In genomic region chr15:67838789-67839332, GRCh38 we compare ENCODE assay signal across 8 cellular contexts. TPM values are rescaled to one million over a fixed set of nuclear protein-coding genes. Genes with fewer than 3 reads are reported as not detected.
DNase-seq lines count a peak whose midpoint lies in the region; ATAC-seq and TF ChIP-seq lines count a peak whose summit lies in the region.

No MANE protein-coding gene starts in this region.

- in situ Hi-C loops in Caki2 (cut with HindIII; ENCODE audit: low pct_unique_long_range_greater_than_20kb, low sequenced_read_pairs) = no loop called here

- DNase-seq in Caki2 (ENCODE audit: low read depth) = peak; percentile 29
- DNase-seq in LNCaP clone FGC (ENCODE audit: low read depth) = no peak
- DNase-seq in activated naive CD8-positive, alpha-beta T cell treated with anti-CD3 and anti-CD28 coated beads, Interleukin-2, amount 10 ng/mL, durations not matched to agents 7 days and 5 days = no peak
- peak; percentile 76 for DNase-seq in hepatic stellate cell (ENCODE audit: low spot score)
- DNase-seq in posterior vena cava (ENCODE audit: low spot score) = peak; percentile 87
- DNase-seq in COR-L47 (lab: John Stamatoyannopoulos, UW) = no peak

- peak overlapping the region; percentile 91 for H3K4me3 Mint-ChIP-seq in activated naive CD8-positive, alpha-beta T cell treated with anti-CD3 and anti-CD28 coated beads, Interleukin-2, amount 10 ng/mL, durations not matched to agents 7 days and 5 days

- H3K9me3 Mint-ChIP-seq in activated naive CD8-positive, alpha-beta T cell treated with anti-CD3 and anti-CD28 coated beads, Interleukin-2, amount 10 ng/mL, durations not matched to agents 7 days and 5 days = no peaks in the 10 kb centered on the region

- POLR2A ChIA-PET in activated naive CD8-positive, alpha-beta T cell treated with anti-CD3 and anti-CD28 coated beads, Interleukin-2, amount 10 ng/mL, durations not matched to agents 7 days and 5 days (lab: Charles Lee) = no interaction called here

- H3K4me1 Mint-ChIP-seq in activated naive CD8-positive, alpha-beta T cell treated with anti-CD3 and anti-CD28 coated beads, Interleukin-2, amount 10 ng/mL, durations not matched to agents 7 days and 5 days = peaks cover 30% of the 10 kb centered on the region

- no peak for TF ChIP-seq CTCF in LNCaP clone FGC (IDR thresholded peaks at IDR 0.05; ENCODE audit: control insufficient read depth, extremely low read depth, insufficient read depth)

- no peak overlapping the region for H3K27ac Mint-ChIP-seq in activated naive CD8-positive, alpha-beta T cell treated with anti-CD3 and anti-CD28 coated beads, Interleukin-2, amount 10 ng/mL, durations not matched to agents 7 days and 5 days

- ATAC-seq in activated naive CD8-positive, alpha-beta T cell treated with anti-CD3 and anti-CD28 coated beads, Interleukin-2, amount 10 ng/mL, durations not matched to agents 7 days and 5 days (ENCODE audit: low read depth) = no peak
- ATAC-seq in HG03196 (IDR thresholded peaks at IDR 0.05; ENCODE audit: unreplicated experiment) = no peak
- ATAC-seq in HG02938 (IDR thresholded peaks at IDR 0.05; ENCODE audit: unreplicated experiment) = no peak

- intact Hi-C loops in posterior vena cava (cut with DNase I) = loop anchor here in 1 of 2 donors (5.0 to 10.0 kb wide), 2 partner anchors 344 to 382 kb away; no protein-coding TSS in a partner anchor

- peak overlapping the region; percentile 88; the same call in 1 of the 2 replicates for H3K4me3 ChIP-seq in LNCaP clone FGC (ENCODE audit: low read depth, low read length)

- H3K36me3 Mint-ChIP-seq in activated naive CD8-positive, alpha-beta T cell treated with anti-CD3 and anti-CD28 coated beads, Interleukin-2, amount 10 ng/mL, durations not matched to agents 7 days and 5 days = peaks cover 3% of the 10 kb centered on the region

- H3K27me3 Mint-ChIP-seq in activated naive CD8-positive, alpha-beta T cell treated with anti-CD3 and anti-CD28 coated beads, Interleukin-2, amount 10 ng/mL, durations not matched to agents 7 days and 5 days = peaks cover 37% of the 10 kb centered on the region

RNA-seq across cellular contexts. Expression of gene RNU6-1, which starts 1.0 kb away (rescaled TPM):
- not detected in 2 replicates for total RNA-seq in Caki2 (2014; rRNA removed; shearing (Covaris generic); ENCODE audit: low replicate concordance)
- total RNA-seq in activated naive CD8-positive, alpha-beta T cell treated with anti-CD3 and anti-CD28 coated beads, Interleukin-2, amount 10 ng/mL, durations not matched to agents 7 days and 5 days = not detected
- total RNA-seq in posterior vena cava = not detected

RNA-seq across cellular contexts. Expression of gene SKOR1, which starts 13.6 kb away (rescaled TPM):
- total RNA-seq in Caki2 (2014; rRNA removed; shearing (Covaris generic); ENCODE audit: low replicate concordance) = 0.61 TPM in 1 of 2 replicates, not detected in the other
- under 1 TPM; 0.71 to 0.89 TPM for total RNA-seq in activated naive CD8-positive, alpha-beta T cell treated with anti-CD3 and anti-CD28 coated beads, Interleukin-2, amount 10 ng/mL, durations not matched to agents 7 days and 5 days
- total RNA-seq in posterior vena cava = under 1 TPM; 0.51 to 0.76 TPM

Comparison
In these comparisons a context has a peak if more than half of its experiments do, and no peak if none do; other contexts are left out.
1. DNase-seq: peak in Caki2 (single experiment), hepatic stellate cell (single experiment) and posterior vena cava (single experiment); none in LNCaP clone FGC (single experiment), activated naive CD8-positive, alpha-beta T cell treated with anti-CD3 and anti-CD28 coated beads, Interleukin-2, amount 10 ng/mL, durations not matched to agents 7 days and 5 days (single experiment) and COR-L47 (single experiment).